In genomic region chr7:31095286-31096197, GRCh38 we compare ENCODE assay signal across 26 cellular contexts. TPM values are rescaled to one million over a fixed set of nuclear protein-coding genes. Genes with fewer than 3 reads are reported as not detected.
DNase-seq lines count a peak whose midpoint lies in the region; ATAC-seq, FAIRE-seq and TF ChIP-seq lines count a peak whose summit lies in the region.
"Had no signal": no experiment of that assay in that cellular context is flagged by ENCODE, and none has a peak within 500 bp of the region (broad histone marks: within the 10 kb centered on the region; RNA-seq: fewer than 3 reads in every experiment).

No MANE protein-coding gene starts in this region.

- 62 to 77% (median 77%) methylated on average over 15 of the region's 15 CpGs for WGBS in small intestine, 3 donors

- H3K27ac Mint-ChIP-seq in osteocyte (ENCODE audit: unreplicated experiment) (no peak overlapping the region), type B pancreatic cell (no peak overlapping the region)
- H3K27ac Mint-ChIP-seq: CD8-positive, alpha-beta memory T cell had no signal

- H3K36me3 Mint-ChIP-seq in osteocyte (ENCODE audit: unreplicated experiment) (no peaks in the 10 kb centered on the region), type B pancreatic cell (no peaks in the 10 kb centered on the region)
- H3K36me3 Mint-ChIP-seq: CD8-positive, alpha-beta memory T cell had no signal

- H3K4me1 Mint-ChIP-seq in osteocyte (ENCODE audit: unreplicated experiment), result no peaks in the 10 kb centered on the region
- no peaks in the 10 kb centered on the region for H3K4me1 Mint-ChIP-seq in type B pancreatic cell (ENCODE audit: unreplicated experiment)
- H3K4me1 Mint-ChIP-seq: CD8-positive, alpha-beta memory T cell had no signal

- H3K4me3 Mint-ChIP-seq in osteocyte (ENCODE audit: unreplicated experiment) (no peak overlapping the region), type B pancreatic cell (no peak overlapping the region)
- H3K4me3 Mint-ChIP-seq: CD8-positive, alpha-beta memory T cell had no signal

- no peaks in the 10 kb centered on the region for H3K36me3 ChIP-seq in small intestine (ENCODE audit: control insufficient read depth in 2 of 2, insufficient read depth in 2 of 2, low read length in 2 of 2)
- H3K36me3 ChIP-seq: SJCRH30 had no signal

- peak; percentile 44 for DNase-seq in cardiac septum (ENCODE audit: low spot score)
- no peak for DNase-seq in Right ventricle myocardium superior
- DNase-seq in coronary artery (ENCODE audit: low spot score), result peak; percentile 53
- DNase-seq in osteocyte (ENCODE audit: extremely low spot score, unreplicated experiment), result peak; percentile 62
- DNase-seq in type B pancreatic cell (ENCODE audit: extremely low spot score, unreplicated experiment), result peak; percentile 55
- no peak for DNase-seq in NCI-H2107 (lab: John Stamatoyannopoulos, UW)
- no peak for DNase-seq in stimulated activated CD4-positive, alpha-beta T cell treated with anti-CD3 and anti-CD28 coated beads, Interleukin-2, amount 100 ng/mL, for 48 hours
- no peak for DNase-seq in small intestine
- DNase-seq: Calu3; CD8-positive, alpha-beta memory T cell; DMS153; KBM-7; MM.1S; NCI-H1048; NCI-H1436 treated with DMSO at 0.1 percent for 48 hours; NCI-H1930; NCI-H2227 treated with DMSO at 0.1 percent for 48 hours; NCI-H510A; NCI-H748 treated with DMSO at 0.1 percent for 48 hours; SJCRH30 had no signal

- H3K27me3 ChIP-seq in small intestine (ENCODE audit: control insufficient read depth in 2 of 2, insufficient read depth in 2 of 2, low read length in 2 of 2), result peaks cover 0 to 5% of the 10 kb centered on the region in 2 donors

- intact Hi-C loops in cardiac septum (cut with DNase I) (no loop called here), Right ventricle myocardium superior (cut with DNase I) (no loop called here)

- H3K4me3 ChIP-seq in coronary artery (no peak overlapping the region), small intestine (ENCODE audit: low read depth in 1 of 2, low read length in 2 of 2) (no peak overlapping the region)
- H3K4me3 ChIP-seq: SJCRH30 had no signal

- no peak for FAIRE-seq in small intestine (lab: Jason Lieb, UNC)
- FAIRE-seq: A204.1, GM12891, GM18507, H1 had no signal

- ATAC-seq in Right ventricle myocardium superior (ENCODE audit: poor library complexity), result no peak

- peaks cover 11% of the 10 kb centered on the region for H3K27me3 Mint-ChIP-seq in osteocyte (ENCODE audit: unreplicated experiment)
- H3K27me3 Mint-ChIP-seq in type B pancreatic cell, result peaks cover 29% of the 10 kb centered on the region

- no peaks in the 10 kb centered on the region for H3K9me3 Mint-ChIP-seq in osteocyte (ENCODE audit: unreplicated experiment)
- H3K9me3 Mint-ChIP-seq in type B pancreatic cell, result no peaks in the 10 kb centered on the region

- no peaks in the 10 kb centered on the region for H3K9me3 ChIP-seq in small intestine (ENCODE audit: control insufficient read depth, low read depth)
- H3K9me3 ChIP-seq: SJCRH30 had no signal

- TF ChIP-seq CTCF in coronary artery (IDR thresholded peaks at IDR 0.05) (no peak), osteocyte (IDR thresholded peaks at IDR 0.05) (no peak), type B pancreatic cell (conservative IDR thresholded peaks at IDR 0.05) (no peak)

- no peaks in the 10 kb centered on the region for H3K4me1 ChIP-seq in small intestine (ENCODE audit: control insufficient read depth in 2 of 2, insufficient read depth in 1 of 2, low read depth in 1 of 2, low read length in 1 of 2)
- H3K4me1 ChIP-seq: SJCRH30 had no signal

- H3K27ac ChIP-seq in coronary artery (no peak overlapping the region), small intestine (ENCODE audit: low read depth in 1 of 2, low read length in 1 of 2) (no peak overlapping the region)
- H3K27ac ChIP-seq: C4-2B, SJCRH30 had no signal

RNA-seq across cellular contexts. Expression of gene ADCYAP1R1, which starts 43.4 kb away (rescaled TPM):
- total RNA-seq in cardiac septum, result 1.4 TPM
- total RNA-seq in Right ventricle myocardium superior, result 4.8 TPM
- not detected in 2 replicates for total RNA-seq in osteocyte
- 0.24 and 2.8 TPM in 2 replicates for total RNA-seq in type B pancreatic cell (ENCODE audit: low replicate concordance)
- polyA plus RNA-seq in small intestine, result 1 to 10 TPM in 1 of 3 donors, under 1 TPM in 1, not detected in 1; under 0.01 to 4.4 TPM
- total RNA-seq: Calu3; CD8-positive, alpha-beta memory T cell; G401; SJCRH30 had no signal
- polyA plus RNA-seq: CD8-positive, alpha-beta memory T cell had no signal

Comparison
In these comparisons a context has a peak if more than half of its experiments do, and no peak if none do; other contexts are left out.
1. DNase-seq: peak in cardiac septum (single experiment), coronary artery (single experiment), osteocyte (single experiment) and type B pancreatic cell (single experiment); none in Right ventricle myocardium superior (single experiment), NCI-H2107 (single experiment), stimulated activated CD4-positive, alpha-beta T cell treated with anti-CD3 and anti-CD28 coated beads, Interleukin-2, amount 100 ng/mL, for 48 hours (0 of 2) and small intestine (single experiment).